Comparison of ENCODE assay signal across 8 cellular contexts in the genomic region with DNA sequence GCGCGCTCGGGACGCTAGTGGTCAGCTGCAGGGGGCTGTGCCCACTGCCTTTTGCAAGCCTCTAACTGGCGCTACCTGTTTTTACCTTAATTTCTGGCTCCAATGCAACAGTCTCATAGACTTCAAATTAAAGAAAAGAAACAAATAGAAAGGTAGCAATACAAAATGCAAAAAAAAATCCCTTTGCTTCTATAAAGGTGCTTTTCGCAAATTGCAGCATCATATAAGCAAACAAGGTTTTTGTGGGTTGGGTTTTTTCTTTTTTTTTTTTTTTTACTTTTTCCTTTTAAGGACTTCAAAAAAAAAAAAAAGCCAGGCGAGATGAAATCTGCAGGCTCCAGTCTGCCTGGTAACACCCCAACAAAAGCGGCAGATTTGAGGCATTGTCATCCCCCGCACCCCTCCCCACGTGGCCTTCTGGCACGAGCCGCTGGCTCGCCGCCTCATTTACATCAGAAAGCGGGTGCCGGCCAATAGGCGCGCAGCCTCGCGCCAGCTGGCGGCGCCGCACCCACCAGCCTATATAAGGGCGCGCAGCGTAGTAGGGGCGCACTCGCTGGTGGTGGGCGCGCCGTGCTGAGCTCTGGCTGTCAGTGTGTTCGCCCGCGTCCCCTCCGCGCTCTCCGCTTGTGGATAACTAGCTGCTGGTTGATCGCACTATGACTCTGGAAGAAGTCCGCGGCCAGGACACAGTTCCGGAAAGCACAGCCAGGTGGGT. TPM values are rescaled to one million over a fixed set of nuclear protein-coding genes. Genes with fewer than 3 reads are reported as not detected.
A peak's percentile ranks its signal among the peaks of the same experiment; 100 is the strongest.
DNase-seq lines count a peak whose midpoint lies in the region; ATAC-seq and TF ChIP-seq lines count a peak whose summit lies in the region.

A gene with protein sequence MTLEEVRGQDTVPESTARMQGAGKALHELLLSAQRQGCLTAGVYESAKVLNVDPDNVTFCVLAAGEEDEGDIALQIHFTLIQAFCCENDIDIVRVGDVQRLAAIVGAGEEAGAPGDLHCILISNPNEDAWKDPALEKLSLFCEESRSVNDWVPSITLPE (plus strand): TSS at position 550 of the 718 bp plus-strand sequence. CDS start 110 bp downstream, at position 660.

- peak within 1 kb of the TSS; percentile 82 for H3K4me3 Mint-ChIP-seq in activated naive CD8-positive, alpha-beta T cell treated with anti-CD3 and anti-CD28 coated beads for 36 hours

- no peaks in the 10 kb centered on the region for H3K36me3 Mint-ChIP-seq in activated naive CD8-positive, alpha-beta T cell treated with anti-CD3 and anti-CD28 coated beads for 36 hours

- TF ChIP-seq POLR2A in ovary (IDR thresholded peaks at IDR 0.05), result peak; percentile 92

- peaks cover 3% of the 10 kb centered on the region for H3K27me3 ChIP-seq in BJ (ENCODE audit: control insufficient read depth, insufficient read depth, low read length)
- H3K27me3 ChIP-seq in MM.1S (replicated peaks; ENCODE audit: insufficient read depth, low read length), result peaks cover 27% of the 10 kb centered on the region
- H3K27me3 ChIP-seq in ovary, result no peaks in the 10 kb centered on the region
- no peaks in the 10 kb centered on the region for H3K27me3 ChIP-seq in thoracic aorta (replicated peaks; ENCODE audit: insufficient read depth)

- 0% methylated on average over 38 to 41 of the region's 41 CpGs for WGBS in ovary, 3 donors

- no peak within 1 kb of the TSS for H3K27ac Mint-ChIP-seq in activated naive CD8-positive, alpha-beta T cell treated with anti-CD3 and anti-CD28 coated beads for 36 hours

- no peaks in the 10 kb centered on the region for H3K9me3 Mint-ChIP-seq in activated naive CD8-positive, alpha-beta T cell treated with anti-CD3 and anti-CD28 coated beads for 36 hours

- peaks cover 4% of the 10 kb centered on the region for H3K27me3 Mint-ChIP-seq in activated naive CD8-positive, alpha-beta T cell treated with anti-CD3 and anti-CD28 coated beads for 36 hours

- peaks cover 4% of the 10 kb centered on the region; the same call in 1 of the 2 replicates for H3K4me1 ChIP-seq in MM.1S (ENCODE audit: low read length)
- peaks cover 6% of the 10 kb centered on the region for H3K4me1 ChIP-seq in ovary (ENCODE audit: insufficient read depth)
- peaks cover 26 to 39% of the 10 kb centered on the region in 2 donors for H3K4me1 ChIP-seq in thoracic aorta (ENCODE audit: control insufficient read depth in 1 of 2, low read depth in 2 of 2)

- H3K9me2 ChIP-seq in MM.1S (replicated peaks; ENCODE audit: insufficient read depth, low read length), result no peaks in the 10 kb centered on the region

- H3K27ac ChIP-seq in MM.1S (ENCODE audit: low read length) (no peak within 1 kb of the TSS; the same call in 1 of the 2 replicates), ovary (peak within 1 kb of the TSS; percentile 66 to 80), thoracic aorta (peak within 1 kb of the TSS; percentile 89 to 93)

- peak within 1 kb of the TSS; percentile 100 for H3K4me2 ChIP-seq in MM.1S (ENCODE audit: low read depth, low read length)

- TF ChIP-seq CTCF in BJ (IDR thresholded peaks at IDR 0.05; ENCODE audit: insufficient read depth, low read depth, low read length) (no peak), MM.1S (IDR thresholded peaks at IDR 0.05; ENCODE audit: low read length) (no peak), ovary (IDR thresholded peaks at IDR 0.05) (peak in 2 of 3 donors; percentile 18 to 26), thoracic aorta (IDR thresholded peaks at IDR 0.05) (peak; percentile 28)

- intact Hi-C loops in Right ventricle myocardium superior (cut with DNase I), result loop anchor here (10.0 kb wide), 4 partner anchors 150 to 390 kb away; no protein-coding TSS in a partner anchor
- intact Hi-C loops in ovary (cut with DNase I), result loop anchor here (2.0 to 10.0 kb wide), 10 partner anchors 50 to 496 kb away; no protein-coding TSS in a partner anchor

- no peaks in the 10 kb centered on the region for H4K20me1 ChIP-seq in MM.1S (ENCODE audit: insufficient read depth, low read length)

- DNase-seq in BJ (ENCODE audit: low read depth) (no peak), MM.1S (peak; percentile 87), SKM-1 treated with dmso at 0.1 percent for 144 hours (lab: John Stamatoyannopoulos, UW; ENCODE audit: unreplicated experiment) (peak; percentile 12), Right ventricle myocardium superior (peak; percentile 94), ovary (peak; percentile 92 to 98 (median 94)), thoracic aorta (ENCODE audit: low spot score) (peak; percentile 70)
- peak; percentile 87 for DNase-seq in activated naive CD8-positive, alpha-beta T cell treated with anti-CD3 and anti-CD28 coated beads for 36 hours

- no peaks in the 10 kb centered on the region for H3K79me2 ChIP-seq in MM.1S (ENCODE audit: low read length)

- H3F3A ChIP-seq in MM.1S (ENCODE audit: insufficient read depth, low read length), result peaks cover 22% of the 10 kb centered on the region

- H3K4me3 ChIP-seq in BJ (ENCODE audit: low read depth, low read length), result peak within 1 kb of the TSS; percentile 44
- H3K4me3 ChIP-seq in MM.1S (ENCODE audit: low read length), result peak within 1 kb of the TSS; percentile 74
- H3K4me3 ChIP-seq in ovary, result peak within 1 kb of the TSS; percentile 74
- peak within 1 kb of the TSS; percentile 97 for H3K4me3 ChIP-seq in thoracic aorta

- H3K9me3 ChIP-seq in MM.1S (replicated peaks; ENCODE audit: insufficient read depth, low read length) (no peaks in the 10 kb centered on the region), ovary (no peaks in the 10 kb centered on the region), thoracic aorta (no peaks in the 10 kb centered on the region)

- ATAC-seq in GM21423 (IDR thresholded peaks at IDR 0.05; ENCODE audit: unreplicated experiment), result peak; percentile 55
- ATAC-seq in Right ventricle myocardium superior (ENCODE audit: poor library complexity), result peak; percentile 72
- ATAC-seq in thoracic aorta (ENCODE audit: insufficient number of reproducible peaks, low FRiP score, low read depth), result peak; percentile 56

- peak within 1 kb of the TSS; percentile 31; the same call in 1 of the 2 replicates for H3K9ac ChIP-seq in MM.1S (ENCODE audit: low read length)

- CTCF ChIA-PET in BJ (lab: Yijun Ruan, JAX), result interaction anchor here (0.8 to 8.3 kb wide), 8 partner anchors 9 to 498 kb away, joined by 3 to 166 read pairs (median 4); no protein-coding TSS in a partner anchor

- peak; percentile 60 for TF ChIP-seq EP300 in ovary (IDR thresholded peaks at IDR 0.05)

- H3K36me3 ChIP-seq in BJ (ENCODE audit: control insufficient read depth, insufficient read depth, low read length) (no peaks in the 10 kb centered on the region), MM.1S (replicated peaks; ENCODE audit: insufficient read depth, low read length) (no peaks in the 10 kb centered on the region), ovary (no peaks in the 10 kb centered on the region), thoracic aorta (no peaks in the 10 kb centered on the region)

- H3K4me1 Mint-ChIP-seq in activated naive CD8-positive, alpha-beta T cell treated with anti-CD3 and anti-CD28 coated beads for 36 hours, result peaks cover 28% of the 10 kb centered on the region

- POLR2A ChIA-PET in BJ (lab: Charles Lee), result interaction anchor here (0.5 kb wide), 1 partner anchor 398 kb away, joined by 3 read pairs; no protein-coding TSS in a partner anchor

- peak within 1 kb of the TSS; percentile 86 for H2AFZ ChIP-seq in MM.1S (ENCODE audit: low read length)

RNA-seq across cellular contexts. Expression of the gene that starts here (rescaled TPM):
- polyA plus RNA-seq in BJ (2011; rRNA removed) (0.07 TPM in 1 of 2 replicates, not detected in the other), ovary (10 to 100 TPM in 1 of 2 donors, under 1 TPM in 1; 0.60 to 59.0 TPM)
- polyA minus RNA-seq in BJ (2011; rRNA and poly(A)+ RNA removed), result not detected in 2 replicates
- total RNA-seq in activated naive CD8-positive, alpha-beta T cell treated with anti-CD3 and anti-CD28 coated beads for 36 hours, result 1 to 10 TPM; 1.4 to 1.8 TPM
- total RNA-seq in Right ventricle myocardium superior (48.9 TPM), ovary (100 to 1,000 TPM in 1 of 7 donors, 10 to 100 TPM in 6; 15.7 to 126 (median 23.2) TPM), thoracic aorta (10 to 100 TPM in 1 of 2 donors, 1 to 10 TPM in 1; 5.8 to 19.3 TPM)

Comparison
In these comparisons a context has a peak if more than half of its experiments do, and no peak if none do; other contexts are left out.
1. H3K4me3 ChIP-seq: peak in every context shown above with its lines; median percentile 97 in thoracic aorta; 74 in MM.1S; 74 in ovary; 44 in BJ.
2. CTCF ChIP-seq: peak in ovary (2 of 3) and thoracic aorta (single experiment); none in BJ (single experiment) and MM.1S (single experiment).
3. Peak in every context shown above with its lines, with median percentiles within 50 percentile points of each other: ATAC-seq.